25 cellular contexts compared by ENCODE assay signal in genomic region chr7:109226699-109227098, GRCh38.
"Had no signal": no experiment of that assay in that cellular context is flagged by ENCODE, and none has a peak within 500 bp of the region (broad histone marks: within the 10 kb centered on the region; RNA-seq: fewer than 3 reads in every experiment).

No MANE protein-coding gene starts in this region.

- DNase-seq: colonic mucosa; cortex of kidney; effector CD8-positive, alpha-beta T cell; effector memory CD8-positive, alpha-beta T cell; endodermal cell; erythroblast; esophagus squamous epithelium; foreskin fibroblast; foreskin melanocyte; gastrocnemius medialis; glutamatergic neuron; head of caudate nucleus; heart right ventricle; hippocampal formation; left cardiac atrium; left lung; left ventricle myocardium superior; lower lobe of right lung; mesenchymal stem cell; mucosa of descending colon; naive B cell had no signal

- H3K36me3 ChIP-seq: colonic mucosa, esophagus squamous epithelium, gastrocnemius medialis, heart right ventricle, left lung, lower lobe of right lung had no signal

- ATAC-seq: effector memory CD8-positive, alpha-beta T cell; esophagus mucosa; gastrocnemius medialis; heart right ventricle; left cardiac atrium; left lung; left ventricle myocardium superior; lower lobe of right lung; mucosa of descending colon had no signal

- H3K4me3 ChIP-seq: colonic mucosa, esophagus squamous epithelium, gastrocnemius medialis, heart right ventricle, left lung, lower lobe of right lung, mucosa of descending colon had no signal

- H3K4me1 ChIP-seq: colonic mucosa, esophagus squamous epithelium, gastrocnemius medialis, heart right ventricle, left lung, lower lobe of right lung had no signal

- H3K27me3 ChIP-seq: colonic mucosa, esophagus squamous epithelium, gastrocnemius medialis, heart right ventricle, left lung had no signal

- H3K27ac ChIP-seq: colonic mucosa, epithelial cell of prostate, esophagus squamous epithelium, gastrocnemius medialis, heart right ventricle, left lung, lower lobe of right lung had no signal

- H3K9me3 ChIP-seq: colonic mucosa, esophagus squamous epithelium, gastrocnemius medialis, lower lobe of right lung had no signal

- FAIRE-seq: endometrium, keratinocyte had no signal
